ENCODE assay signal across 8 cellular contexts in genomic region chr2:241102239-241102803, GRCh38. TPM values are rescaled to one million over a fixed set of nuclear protein-coding genes. Genes with fewer than 3 reads are reported as not detected.
DNase-seq lines count a peak whose midpoint lies in the region; ATAC-seq and TF ChIP-seq lines count a peak whose summit lies in the region.

MTERF4 (minus strand) TSS chr2:241102287; CDS start chr2:241102273, 14 bp downstream.

- DNase-seq in GDM1 (lab: John Stamatoyannopoulos, UW) (peak; percentile 77), H9 (peak; percentile 83), MM.1S (peak; percentile 89), SK-N-MC (ENCODE audit: low read depth, low spot score) (peak; percentile 20), substantia nigra (lab: John Stamatoyannopoulos, UW) (peak in 48 of 49 donors; percentile 18 to 91 (median 78))
- peak; percentile 91 for DNase-seq in activated naive CD4-positive, alpha-beta T cell treated with anti-CD3 and anti-CD28 coated beads, Interleukin-2, amount 10 ng/mL, durations not matched to agents 7 days and 5 days

- peak within 1 kb of the TSS; percentile 46 for H3K18ac ChIP-seq in H9 (ENCODE audit: insufficient read length, low read depth, low read length)

- H3K36me3 Mint-ChIP-seq in H9 (ENCODE audit: insufficient read depth in 1 of 3, low read depth in 3 of 3), result peaks cover 11 to 41% (median 24%) of the 10 kb centered on the region in 3 experiments; a peak in 6 of 7 replicates
- H3K36me3 Mint-ChIP-seq in activated naive CD4-positive, alpha-beta T cell treated with anti-CD3 and anti-CD28 coated beads, Interleukin-2, amount 10 ng/mL, durations not matched to agents 7 days and 5 days, result peaks cover 43% of the 10 kb centered on the region

- TF ChIP-seq EP300 in gastroesophageal sphincter (IDR thresholded peaks at IDR 0.05), result no peak

- H3K4me3 ChIP-seq in MM.1S (ENCODE audit: low read length) (peak within 1 kb of the TSS; percentile 69), SK-N-MC (peak within 1 kb of the TSS; percentile 95), gastroesophageal sphincter (peak within 1 kb of the TSS; percentile 74 to 87), neutrophil (ENCODE audit: low read depth in 1 of 2, low read length in 1 of 2) (peak within 1 kb of the TSS; percentile 76 to 82)

- no peak within 1 kb of the TSS for H3K56ac ChIP-seq in H9 (ENCODE audit: insufficient read length, low read depth, low read length)

- no peak within 1 kb of the TSS for H2BK5ac ChIP-seq in H9 (ENCODE audit: insufficient read length, low read length)

- H3K9ac ChIP-seq in H9 (ENCODE audit: extremely low read depth, insufficient read length, low read length), result peak within 1 kb of the TSS; percentile 88
- peak within 1 kb of the TSS; percentile 65 for H3K9ac ChIP-seq in MM.1S (ENCODE audit: low read length)
- H3K9ac ChIP-seq in SK-N-MC (ENCODE audit: insufficient read length), result peak within 1 kb of the TSS; percentile 96

- H3K4me1 Mint-ChIP-seq in H9, result peaks cover 10% of the 10 kb centered on the region in 2 experiments
- H3K4me1 Mint-ChIP-seq in activated naive CD4-positive, alpha-beta T cell treated with anti-CD3 and anti-CD28 coated beads, Interleukin-2, amount 10 ng/mL, durations not matched to agents 7 days and 5 days, result peaks cover 59% of the 10 kb centered on the region

- no peak within 1 kb of the TSS for H2BK15ac ChIP-seq in H9 (ENCODE audit: low read depth, low read length)

- H2BK12ac ChIP-seq in H9 (ENCODE audit: insufficient read length, low read depth, low read length), result no peak within 1 kb of the TSS

- H4K5ac ChIP-seq in H9 (ENCODE audit: insufficient read length, low read depth, low read length), result no peak within 1 kb of the TSS

- no peak for TF ChIP-seq CTCF in H9 (conservative IDR thresholded peaks at IDR 0.05)
- no peak for TF ChIP-seq CTCF in MM.1S (IDR thresholded peaks at IDR 0.05; ENCODE audit: low read length)
- peak in 1 of 4 experiments; percentile 18 for TF ChIP-seq CTCF in gastroesophageal sphincter (IDR thresholded peaks at IDR 0.05)
- peak; percentile 12 for TF ChIP-seq CTCF in neutrophil (IDR thresholded peaks at IDR 0.05)

- no peaks in the 10 kb centered on the region; the same call in 1 of the 2 replicates for H3K79me2 ChIP-seq in H9 (ENCODE audit: insufficient read depth, low read length)
- H3K79me2 ChIP-seq in MM.1S (ENCODE audit: low read length), result peaks cover 50% of the 10 kb centered on the region

- H3K36me3 ChIP-seq in MM.1S (replicated peaks; ENCODE audit: insufficient read depth, low read length), result no peaks in the 10 kb centered on the region
- H3K36me3 ChIP-seq in SK-N-MC (ENCODE audit: insufficient read depth, low read length), result peaks cover 13% of the 10 kb centered on the region; the same call in 1 of the 2 replicates
- peaks cover 0 to 31% of the 10 kb centered on the region in 2 donors for H3K36me3 ChIP-seq in gastroesophageal sphincter
- peaks cover 26% of the 10 kb centered on the region for H3K36me3 ChIP-seq in neutrophil

- no peak within 1 kb of the TSS for H2AK5ac ChIP-seq in H9 (ENCODE audit: insufficient read length, low read length)

- H3K14ac ChIP-seq in H9 (ENCODE audit: insufficient read depth, low read length), result peak within 1 kb of the TSS; percentile 63; the same call in 1 of the 2 replicates

- H3K9me2 ChIP-seq in MM.1S (replicated peaks; ENCODE audit: insufficient read depth, low read length), result no peaks in the 10 kb centered on the region

- H3T11ph ChIP-seq in H9 (ENCODE audit: low read length), result no peak within 1 kb of the TSS

- no peaks in the 10 kb centered on the region for H3K4me1 ChIP-seq in H9 (ENCODE audit: insufficient read depth, low read length)
- peaks cover 13% of the 10 kb centered on the region; the same call in 1 of the 2 replicates for H3K4me1 ChIP-seq in MM.1S (ENCODE audit: low read length)
- H3K4me1 ChIP-seq in gastroesophageal sphincter, result peaks cover 0 to 45% (median 17%) of the 10 kb centered on the region in 3 donors
- H3K4me1 ChIP-seq in neutrophil (ENCODE audit: control insufficient read depth in 1 of 2, insufficient read depth in 1 of 2, low read depth in 1 of 2, low read length in 1 of 2), result peaks cover 15 to 21% of the 10 kb centered on the region in 2 experiments

- H4K91ac ChIP-seq in H9 (ENCODE audit: insufficient read length, low read depth, low read length), result no peak within 1 kb of the TSS

- H3K27me3 Mint-ChIP-seq in H9 (ENCODE audit: low read depth), result no peaks in the 10 kb centered on the region
- H3K27me3 Mint-ChIP-seq in activated naive CD4-positive, alpha-beta T cell treated with anti-CD3 and anti-CD28 coated beads, Interleukin-2, amount 10 ng/mL, durations not matched to agents 7 days and 5 days, result no peaks in the 10 kb centered on the region

- H3K4ac ChIP-seq in H9 (ENCODE audit: low read depth, low read length), result no peak within 1 kb of the TSS

- H4K20me1 ChIP-seq in H9 (ENCODE audit: control insufficient read depth, insufficient read depth, insufficient read length), result no peaks in the 10 kb centered on the region
- no peaks in the 10 kb centered on the region for H4K20me1 ChIP-seq in MM.1S (ENCODE audit: insufficient read depth, low read length)

- no peak within 1 kb of the TSS for H2BK20ac ChIP-seq in H9 (ENCODE audit: low read depth, low read length, poor library complexity, severe bottlenecking)

- no CpG with 5 or more reads among the region's 56 CpGs for WGBS in H9 (ENCODE audit: extremely low coverage, insufficient read length, low lambda C conversion rate)
- 0% methylated on average over 9 of the region's 56 CpGs; no CpG with 5 or more reads in 1 of the 2 donors for WGBS in gastroesophageal sphincter (ENCODE audit: low coverage in 1 of 2), 2 donors

- H3K4me2 ChIP-seq in H9 (ENCODE audit: insufficient read depth, insufficient read length, low read length) (peak within 1 kb of the TSS; percentile 81), MM.1S (ENCODE audit: low read depth, low read length) (peak within 1 kb of the TSS; percentile 96)

- CTCF ChIA-PET in activated naive CD4-positive, alpha-beta T cell treated with anti-CD3 and anti-CD28 coated beads, Interleukin-2, amount 10 ng/mL, durations not matched to agents 7 days and 5 days (lab: Charles Lee), result no interaction called here

- no peak within 1 kb of the TSS for H3K23ac ChIP-seq in H9 (ENCODE audit: insufficient read length, low read depth, low read length)

- H3K9me3 ChIP-seq in H9 (ENCODE audit: control insufficient read depth, low read depth, low read length) (no peaks in the 10 kb centered on the region), MM.1S (replicated peaks; ENCODE audit: insufficient read depth, low read length) (no peaks in the 10 kb centered on the region), SK-N-MC (ENCODE audit: low read depth, low read length) (no peaks in the 10 kb centered on the region), gastroesophageal sphincter (no peaks in the 10 kb centered on the region), neutrophil (no peaks in the 10 kb centered on the region)

- peak; percentile 52 to 62 for TF ChIP-seq POLR2A in gastroesophageal sphincter (IDR thresholded peaks at IDR 0.05)

- H2AFZ ChIP-seq in H9 (ENCODE audit: low read length) (no peak within 1 kb of the TSS), MM.1S (ENCODE audit: low read length) (peak within 1 kb of the TSS; percentile 82)

- H4K8ac ChIP-seq in H9 (replicated peaks; ENCODE audit: insufficient read length, low read depth, low read length), result no peak within 1 kb of the TSS

- peaks cover 6% of the 10 kb centered on the region for H3K23me2 ChIP-seq in H9 (ENCODE audit: insufficient read length, low read depth, low read length, poor library complexity, severe bottlenecking)

- no peak within 1 kb of the TSS for H2BK120ac ChIP-seq in H9 (ENCODE audit: low read depth, low read length, poor library complexity, severe bottlenecking)

- H3F3A ChIP-seq in MM.1S (ENCODE audit: insufficient read depth, low read length), result 0 out of 2 replicates have a peak, but pooled peaks cover 3% of the 10 kb centered on the region

- H3K27ac ChIP-seq in H9 (ENCODE audit: insufficient read length, low read depth, low read length), result no peak within 1 kb of the TSS
- H3K27ac ChIP-seq in MM.1S (ENCODE audit: low read length), result peak within 1 kb of the TSS; percentile 5; the same call in 1 of the 2 replicates
- peak within 1 kb of the TSS; percentile 76; the same call in 1 of the 2 replicates for H3K27ac ChIP-seq in SK-N-MC
- peak within 1 kb of the TSS; percentile 77 to 91 (median 90) for H3K27ac ChIP-seq in gastroesophageal sphincter
- H3K27ac ChIP-seq in neutrophil, result peak within 1 kb of the TSS; percentile 78
- peak within 1 kb of the TSS; percentile 78 for H3K27ac ChIP-seq in substantia nigra (ENCODE audit: low read depth, low read length, poor library complexity, severe bottlenecking)

- peak within 1 kb of the TSS; percentile 94 to 98 for H3K4me3 Mint-ChIP-seq in H9
- peak within 1 kb of the TSS; percentile 97 for H3K4me3 Mint-ChIP-seq in activated naive CD4-positive, alpha-beta T cell treated with anti-CD3 and anti-CD28 coated beads, Interleukin-2, amount 10 ng/mL, durations not matched to agents 7 days and 5 days

- H3K27ac Mint-ChIP-seq in H9, result peak within 1 kb of the TSS; percentile 94 to 99 (median 98)
- peak within 1 kb of the TSS; percentile 98 for H3K27ac Mint-ChIP-seq in activated naive CD4-positive, alpha-beta T cell treated with anti-CD3 and anti-CD28 coated beads, Interleukin-2, amount 10 ng/mL, durations not matched to agents 7 days and 5 days

- H3K27me3 ChIP-seq in H9 (ENCODE audit: insufficient read depth, low read length) (no peaks in the 10 kb centered on the region), MM.1S (replicated peaks; ENCODE audit: insufficient read depth, low read length) (no peaks in the 10 kb centered on the region), gastroesophageal sphincter (no peaks in the 10 kb centered on the region), neutrophil (no peaks in the 10 kb centered on the region)

- H3K79me1 ChIP-seq in H9 (ENCODE audit: insufficient read depth, low read depth, low read length, poor library complexity, severe bottlenecking), result peaks cover 9% of the 10 kb centered on the region

- peak; percentile 98 for ATAC-seq in gastroesophageal sphincter

- H3K9me3 Mint-ChIP-seq in H9, result no peaks in the 10 kb centered on the region
- H3K9me3 Mint-ChIP-seq in activated naive CD4-positive, alpha-beta T cell treated with anti-CD3 and anti-CD28 coated beads, Interleukin-2, amount 10 ng/mL, durations not matched to agents 7 days and 5 days, result no peaks in the 10 kb centered on the region

RNA-seq across cellular contexts. Expression of gene MTERF4, which starts in this region (rescaled TPM):
- total RNA-seq in H9 (2021) (35.0 and 36.6 TPM in 2 replicates), gastroesophageal sphincter (10 to 100 TPM; 27.1 to 33.0 (median 32.1) TPM)

Comparison
In these comparisons a context has a peak if more than half of its experiments do, and no peak if none do; other contexts are left out.
1. DNase-seq: peak in every context shown above with its lines; median percentile 91 in activated naive CD4-positive, alpha-beta T cell treated with anti-CD3 and anti-CD28 coated beads, Interleukin-2, amount 10 ng/mL, durations not matched to agents 7 days and 5 days; 89 in MM.1S; 83 in H9; 78 in substantia nigra; 77 in GDM1; 20 in SK-N-MC.